1 cellular context compared by ENCODE assay signal in genomic region chr2:207337234-207338219, GRCh38.
TF ChIP-seq lines count a peak whose summit lies in the region.

No MANE protein-coding gene starts in this region.

TF ChIP-seq in HCT116, 20 proteins besides CTCF, POLR2A, EP300 and RAD21 (continued from another document):
- TF ChIP-seq FOSL1 (IDR thresholded peaks at IDR 0.05; ENCODE audit: low read depth) (peak; percentile 48; the same call in 1 of the 2 replicates), ZFX (IDR thresholded peaks at IDR 0.05) (no peak), ELF1 (IDR thresholded peaks at IDR 0.05; ENCODE audit: borderline replicate concordance, low read depth) (no peak), MAX (IDR thresholded peaks at IDR 0.05) (peak; percentile 90), EGR1 (IDR thresholded peaks at IDR 0.05; ENCODE audit: low read depth) (peak; percentile 82), CBX3 (IDR thresholded peaks at IDR 0.05; ENCODE audit: low read depth) (peak; percentile 84), ATF3 (IDR thresholded peaks at IDR 0.05) (no peak)
